ENCODE assay signal across 10 cellular contexts in the genomic region with DNA sequence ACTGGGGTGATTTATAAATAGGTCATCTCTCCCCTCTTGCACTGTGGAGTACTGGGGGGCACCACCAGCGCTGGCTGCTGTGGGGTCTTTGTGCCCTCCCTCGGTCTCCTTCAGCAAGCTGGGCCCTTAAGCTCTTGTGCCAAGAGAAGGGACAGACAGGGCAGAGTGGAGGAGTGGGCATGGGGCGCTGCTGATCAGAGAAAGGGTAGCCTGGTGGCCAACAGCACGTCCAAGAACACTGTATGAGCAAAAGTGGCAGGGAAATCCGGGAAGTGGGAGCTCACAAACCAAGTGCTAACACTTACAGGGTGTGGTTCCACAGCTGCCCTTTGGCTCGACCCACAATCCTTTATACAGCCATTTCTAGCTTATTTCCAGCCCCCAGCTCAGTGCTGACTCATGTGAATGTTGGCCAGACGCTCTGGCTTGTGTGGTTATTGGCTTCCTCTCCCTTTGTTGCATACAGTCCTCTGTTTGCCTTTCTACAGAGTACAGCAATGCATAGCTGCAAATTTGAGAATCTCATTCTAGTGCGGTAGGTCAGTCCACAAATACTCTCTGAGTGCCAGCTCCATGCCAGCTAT.
DNase-seq lines count a peak whose midpoint lies in the region; ATAC-seq and TF ChIP-seq lines count a peak whose summit lies in the region.
"Had no signal": no experiment of that assay in that cellular context is flagged by ENCODE, and none has a peak within 500 bp of the region (broad histone marks: within the 10 kb centered on the region; RNA-seq: fewer than 3 reads in every experiment).

No MANE protein-coding gene starts in this region.

- WGBS in heart right ventricle, 2 donors = 60 to 69% methylated on average over 8 of the region's 8 CpGs

- peaks cover 5% of the 10 kb centered on the region for H3K36me3 Mint-ChIP-seq in T-helper 1 cell treated with Interleukin-12 subunit alpha and Interleukin-12 subunit beta and Interleukin-4 antibody, amounts not matched to agents 30 μg/mL and 1 μg/mL, for 36 hours (ENCODE audit: low read depth)

- H3K4me3 ChIP-seq in heart right ventricle = no peak overlapping the region

- no peaks in the 10 kb centered on the region for H3K9me3 ChIP-seq in heart right ventricle

- H3K9me3 Mint-ChIP-seq in T-helper 1 cell treated with Interleukin-12 subunit alpha and Interleukin-12 subunit beta and Interleukin-4 antibody, amounts not matched to agents 30 μg/mL and 1 μg/mL, for 36 hours = no peaks in the 10 kb centered on the region
- H3K9me3 Mint-ChIP-seq: neural crest cell had no signal

- H3K4me1 ChIP-seq in heart right ventricle = peaks cover 0 to 19% (median 11%) of the 10 kb centered on the region in 9 donors

- peak overlapping the region; percentile 65 for H3K27ac Mint-ChIP-seq in T-helper 1 cell treated with Interleukin-12 subunit alpha and Interleukin-12 subunit beta and Interleukin-4 antibody, amounts not matched to agents 30 μg/mL and 1 μg/mL, for 36 hours
- H3K27ac Mint-ChIP-seq: B cell had no signal

- H3K27me3 ChIP-seq in heart right ventricle = peaks cover 0 to 4% (median 0%) of the 10 kb centered on the region in 7 donors

- peak overlapping the region; percentile 35 for H3K4me3 Mint-ChIP-seq in T-helper 1 cell treated with Interleukin-12 subunit alpha and Interleukin-12 subunit beta and Interleukin-4 antibody, amounts not matched to agents 30 μg/mL and 1 μg/mL, for 36 hours
- H3K4me3 Mint-ChIP-seq: B cell, neural crest cell had no signal

- peak; percentile 28 for DNase-seq in SKM-1 treated with dmso at 0.1 percent for 144 hours (lab: John Stamatoyannopoulos, UW; ENCODE audit: unreplicated experiment)
- DNase-seq in SKM-1 (lab: John Stamatoyannopoulos, UW; ENCODE audit: unreplicated experiment) = no peak
- peak; percentile 32 to 50 for DNase-seq in heart right ventricle
- peak; percentile 93 for DNase-seq in stromal cell of bone marrow (ENCODE audit: low read depth)
- DNase-seq in HuH-7.5 (ENCODE audit: low spot score) = no peak
- no peak for DNase-seq in left lobe of liver (ENCODE audit: low spot score)

- TF ChIP-seq CTCF in heart right ventricle (IDR thresholded peaks at IDR 0.05) = no peak

- ATAC-seq in heart right ventricle = peak; percentile 86 to 97 (median 93)
- ATAC-seq in GM18873 (IDR thresholded peaks at IDR 0.05; ENCODE audit: low FRiP score, unreplicated experiment) = no peak
- ATAC-seq in left lobe of liver = no peak

- no peaks in the 10 kb centered on the region for H3K36me3 ChIP-seq in heart right ventricle

- intact Hi-C loops in heart right ventricle (cut with DNase I) = no loop called here

- H3K27me3 Mint-ChIP-seq in T-helper 1 cell treated with Interleukin-12 subunit alpha and Interleukin-12 subunit beta and Interleukin-4 antibody, amounts not matched to agents 30 μg/mL and 1 μg/mL, for 36 hours (ENCODE audit: low read depth) = no peaks in the 10 kb centered on the region

- peak overlapping the region in 1 of 10 donors; percentile 43 for H3K27ac ChIP-seq in heart right ventricle

- H3K4me1 Mint-ChIP-seq in T-helper 1 cell treated with Interleukin-12 subunit alpha and Interleukin-12 subunit beta and Interleukin-4 antibody, amounts not matched to agents 30 μg/mL and 1 μg/mL, for 36 hours (ENCODE audit: low read depth) = peaks cover 37% of the 10 kb centered on the region
- H3K4me1 Mint-ChIP-seq: B cell had no signal

Comparison
In these comparisons a context has a peak if more than half of its experiments do, and no peak if none do; other contexts are left out.
1. DNase-seq: peak in SKM-1 treated with dmso at 0.1 percent for 144 hours (single experiment), heart right ventricle (2 of 2) and stromal cell of bone marrow (single experiment); none in SKM-1 (single experiment), HuH-7.5 (single experiment) and left lobe of liver (single experiment).
2. ATAC-seq: peak in heart right ventricle (8 of 8); none in GM18873 (single experiment) and left lobe of liver (single experiment).